In genomic region chr21:21182401-21182800, GRCh38 we compare ENCODE assay signal across 33 cellular contexts.
"Had no signal": no experiment of that assay in that cellular context is flagged by ENCODE, and none has a peak within 500 bp of the region (broad histone marks: within the 10 kb centered on the region; RNA-seq: fewer than 3 reads in every experiment).

No MANE protein-coding gene starts in this region.

- H3K9me3 ChIP-seq: adrenal gland, breast epithelium, colonic mucosa, esophagus squamous epithelium, gastroesophageal sphincter, heart right ventricle had no signal

- H3K4me3 ChIP-seq: adrenal gland, breast epithelium, cardiac muscle cell, colonic mucosa, esophagus squamous epithelium, gastroesophageal sphincter, heart right ventricle had no signal

- H3K4me1 ChIP-seq: adrenal gland, breast epithelium, colonic mucosa, esophagus squamous epithelium, gastroesophageal sphincter, heart right ventricle had no signal

- DNase-seq: activated B cell treated with CpG ODN at 0.5 μM for 24 hours; activated CD4-positive, alpha-beta T cell treated with anti-CD3 and anti-CD28 coated beads for 48 hours; activated CD4-positive, alpha-beta T cell treated with anti-CD3 and anti-CD28 coated beads, Interleukin-2, amount 50 U/mL, for 1 hour; activated CD4-positive, alpha-beta T cell treated with anti-CD3 and anti-CD28 coated beads, Interleukin-2, amount 50 U/mL, for 48 hours; activated CD8-positive, alpha-beta memory T cell treated with anti-CD3 and anti-CD28 coated beads for 24 hours; activated CD8-positive, alpha-beta memory T cell treated with anti-CD3 and anti-CD28 coated beads, Interleukin-2, amount 50 U/mL, for 4 hours; activated CD8-positive, alpha-beta T cell treated with anti-CD3 and anti-CD28 coated beads for 36 hours; activated effector memory CD4-positive, alpha-beta T cell treated with anti-CD3 and anti-CD28 coated beads, Interleukin-2, amount 50 U/mL, for 16 hours; activated naive CD4-positive, alpha-beta T cell treated with anti-CD3 and anti-CD28 coated beads for 36 hours; activated naive CD8-positive, alpha-beta T cell treated with anti-CD3 and anti-CD28 coated beads for 36 hours; activated naive CD8-positive, alpha-beta T cell treated with anti-CD3 and anti-CD28 coated beads, Interleukin-2, amount 50 U/mL, for 24 hours; activated T-cell treated with anti-CD3 and anti-CD28 coated beads, Interleukin-2, amount 50 U/mL, for 1 hour; activated T-cell treated with anti-CD3 and anti-CD28 coated beads, Interleukin-2, amount 50 U/mL, for 48 hours; adrenal gland; amygdala; aorta; central memory CD4-positive, alpha-beta T cell; cerebellar nuclear complex; colonic mucosa; effector CD8-positive, alpha-beta T cell; esophagus squamous epithelium; foreskin melanocyte; heart right ventricle; T-helper 2 cell; WERI-Rb-1 had no signal

- H3K27me3 ChIP-seq: adrenal gland, breast epithelium, cardiac muscle cell, colonic mucosa, esophagus squamous epithelium, gastroesophageal sphincter, heart right ventricle had no signal

- ATAC-seq: activated CD4-positive, CD25-positive, alpha-beta regulatory T cell treated with anti-CD3 and anti-CD28 coated beads, Interleukin-2, amount 50 U/mL, for 24 hours; activated CD8-positive, alpha-beta T cell treated with anti-CD3 and anti-CD28 coated beads for 36 hours; activated naive CD8-positive, alpha-beta T cell treated with anti-CD3 and anti-CD28 coated beads, Interleukin-2, amount 50 U/mL, for 24 hours; gastroesophageal sphincter; heart right ventricle had no signal

- FAIRE-seq: endometrium, endothelial cell of umbilical vein, TTC549 had no signal

- H3K27ac ChIP-seq: adrenal gland, breast epithelium, cardiac muscle cell, colonic mucosa, epithelial cell of prostate, esophagus squamous epithelium, gastroesophageal sphincter, heart right ventricle, WERI-Rb-1 had no signal

- H3K36me3 ChIP-seq: adrenal gland, breast epithelium, cardiac muscle cell, colonic mucosa, esophagus squamous epithelium, gastroesophageal sphincter, heart right ventricle, WERI-Rb-1 had no signal
